12 cellular contexts compared by ENCODE assay signal in genomic region chr20:42027746-42028268, GRCh38.
DNase-seq lines count a peak whose midpoint lies in the region; ATAC-seq and TF ChIP-seq lines count a peak whose summit lies in the region.
"Had no signal": no experiment of that assay in that cellular context is flagged by ENCODE, and none has a peak within 500 bp of the region (broad histone marks: within the 10 kb centered on the region; RNA-seq: fewer than 3 reads in every experiment).

No MANE protein-coding gene starts in this region.

- H3K14ac ChIP-seq in H9 (ENCODE audit: insufficient read depth, low read length) = no peak overlapping the region

- H3K79me2 ChIP-seq in H9 (ENCODE audit: insufficient read depth, low read length) (no peaks in the 10 kb centered on the region), mesendoderm (ENCODE audit: control insufficient read depth, insufficient read depth, low read length) (no peaks in the 10 kb centered on the region)

- H2AK5ac ChIP-seq in H9 (ENCODE audit: insufficient read length, low read length) (no peak overlapping the region), mesendoderm (ENCODE audit: low read length) (no peak overlapping the region)

- H2BK15ac ChIP-seq in H9 (ENCODE audit: low read depth, low read length) (no peak overlapping the region), mesendoderm (replicated peaks; ENCODE audit: low read depth) (no peak overlapping the region)

- BruUV-seq in Panc1 (replicated peaks; lab: Mats Ljungman, UMichigan) = no TSS peak

- no peak overlapping the region for H3K18ac ChIP-seq in H9 (ENCODE audit: insufficient read length, low read depth, low read length)
- no peak overlapping the region for H3K18ac ChIP-seq in mesendoderm (ENCODE audit: low read length)

- H4K8ac ChIP-seq in H9 (replicated peaks; ENCODE audit: insufficient read length, low read depth, low read length) (no peak overlapping the region), mesendoderm (ENCODE audit: low read depth, low read length) (no peak overlapping the region)

- H2BK120ac ChIP-seq in H9 (ENCODE audit: low read depth, low read length, poor library complexity, severe bottlenecking) (no peak overlapping the region), mesendoderm (ENCODE audit: low read depth, low read length) (no peak overlapping the region)

- H3K9ac ChIP-seq in H9 (ENCODE audit: extremely low read depth, insufficient read length, low read length) (no peak overlapping the region), mesendoderm (ENCODE audit: low read length) (no peak overlapping the region)

- H4K91ac ChIP-seq in H9 (ENCODE audit: insufficient read length, low read depth, low read length) = no peak overlapping the region

- H3K4me1 Mint-ChIP-seq in H9 = no peaks in the 10 kb centered on the region
- H3K4me1 Mint-ChIP-seq: activated naive CD4-positive, alpha-beta T cell treated with anti-CD3 and anti-CD28 coated beads, Interleukin-2, amount 10 ng/mL, durations not matched to agents 7 days and 5 days; CD8-positive, alpha-beta memory T cell; nephron progenitor cell had no signal

- H3K23me2 ChIP-seq in H9 (ENCODE audit: insufficient read length, low read depth, low read length, poor library complexity, severe bottlenecking) = no peaks in the 10 kb centered on the region

- no peak overlapping the region for H2AFZ ChIP-seq in H9 (ENCODE audit: low read length)

- intact Hi-C loops in Panc1 (cut with micrococcal nuclease; ENCODE audit: unreplicated experiment) = no loop called here

- 0 out of 7 replicates have a peak overlapping the region, but pooled peaks of 1 of the 3 experiments have one; percentile 10 for H3K27ac Mint-ChIP-seq in H9
- H3K27ac Mint-ChIP-seq: activated naive CD4-positive, alpha-beta T cell treated with anti-CD3 and anti-CD28 coated beads, Interleukin-2, amount 10 ng/mL, durations not matched to agents 7 days and 5 days; CD8-positive, alpha-beta memory T cell; nephron progenitor cell had no signal

- no peak overlapping the region for H3K4me3 Mint-ChIP-seq in H9
- H3K4me3 Mint-ChIP-seq: activated naive CD4-positive, alpha-beta T cell treated with anti-CD3 and anti-CD28 coated beads, Interleukin-2, amount 10 ng/mL, durations not matched to agents 7 days and 5 days; CD8-positive, alpha-beta memory T cell; nephron progenitor cell had no signal

- H3K23ac ChIP-seq in H9 (ENCODE audit: insufficient read length, low read depth, low read length) (no peak overlapping the region), mesendoderm (ENCODE audit: low read length) (no peak overlapping the region)

- H3K9me3 Mint-ChIP-seq in H9 = no peaks in the 10 kb centered on the region
- H3K9me3 Mint-ChIP-seq: nephron progenitor cell had no signal

- CTCF ChIA-PET in Panc1 (lab: Charles Lee) = no interaction called here

- no peak overlapping the region for H3K4me3 ChIP-seq in Panc1 (ENCODE audit: low read depth in 2 of 2, low read length in 2 of 2)
- no peak overlapping the region for H3K4me3 ChIP-seq in mesendoderm (ENCODE audit: low read length)
- H3K4me3 ChIP-seq: SK-N-MC had no signal

- H3K36me3 ChIP-seq in Panc1 (ENCODE audit: control insufficient read depth, insufficient read depth, low read length) (no peaks in the 10 kb centered on the region), mesendoderm (ENCODE audit: control insufficient read depth, insufficient read depth, low read length) (no peaks in the 10 kb centered on the region)

- H2BK20ac ChIP-seq in H9 (ENCODE audit: low read depth, low read length, poor library complexity, severe bottlenecking) = no peak overlapping the region

- no peak overlapping the region for H3K4me2 ChIP-seq in H9 (ENCODE audit: insufficient read depth, insufficient read length, low read length)
- H3K4me2 ChIP-seq in mesendoderm (ENCODE audit: low read length) = no peak overlapping the region

- H3K27me3 Mint-ChIP-seq in H9 (ENCODE audit: low read depth) = peaks cover 13% of the 10 kb centered on the region
- H3K27me3 Mint-ChIP-seq: activated naive CD4-positive, alpha-beta T cell treated with anti-CD3 and anti-CD28 coated beads, Interleukin-2, amount 10 ng/mL, durations not matched to agents 7 days and 5 days had no signal

- H2BK5ac ChIP-seq in H9 (ENCODE audit: insufficient read length, low read length) = no peak overlapping the region
- no peak overlapping the region for H2BK5ac ChIP-seq in mesendoderm (ENCODE audit: low read length)

- no peak overlapping the region for H3K27ac ChIP-seq in H9 (ENCODE audit: insufficient read length, low read depth, low read length)
- H3K27ac ChIP-seq in Panc1 (ENCODE audit: low read length) = no peak overlapping the region
- H3K27ac ChIP-seq in mesendoderm (ENCODE audit: low read depth, low read length) = no peak overlapping the region
- H3K27ac ChIP-seq: SK-N-MC had no signal

- H4K5ac ChIP-seq in H9 (ENCODE audit: insufficient read length, low read depth, low read length) (no peak overlapping the region), mesendoderm (ENCODE audit: low read length) (no peak overlapping the region)

- no CpG with 5 or more reads among the region's 1 CpG for WGBS in H9 (ENCODE audit: extremely low coverage, insufficient read length, low lambda C conversion rate)
- no CpG with 5 or more reads among the region's 1 CpG for WGBS in mesendoderm (ENCODE audit: extremely low coverage, insufficient coverage, low lambda C conversion rate)

- in situ Hi-C loops in Panc1 (cut with HindIII; ENCODE audit: low pct_unique_long_range_greater_than_20kb, low sequenced_read_pairs) = no loop called here

- H3K56ac ChIP-seq in H9 (ENCODE audit: insufficient read length, low read depth, low read length) = no peak overlapping the region
- H3K56ac ChIP-seq in mesendoderm (ENCODE audit: low read length) = no peak overlapping the region

- H3K9me3 ChIP-seq in H9 (ENCODE audit: control insufficient read depth, low read depth, low read length) (no peaks in the 10 kb centered on the region), Panc1 (ENCODE audit: control insufficient read depth, insufficient read depth, low read depth, low read length) (no peaks in the 10 kb centered on the region)

- no peak overlapping the region for H3T11ph ChIP-seq in H9 (ENCODE audit: low read length)

- H3K79me1 ChIP-seq in H9 (ENCODE audit: insufficient read depth, low read depth, low read length, poor library complexity, severe bottlenecking) (no peaks in the 10 kb centered on the region), mesendoderm (ENCODE audit: low read length) (no peaks in the 10 kb centered on the region)

- H3K4me1 ChIP-seq in H9 (ENCODE audit: insufficient read depth, low read length) (no peaks in the 10 kb centered on the region), Panc1 (ENCODE audit: control insufficient read depth, insufficient read depth, low read length) (no peaks in the 10 kb centered on the region), mesendoderm (ENCODE audit: control insufficient read depth, low read depth, low read length) (no peaks in the 10 kb centered on the region)

- H4K20me1 ChIP-seq in H9 (ENCODE audit: control insufficient read depth, insufficient read depth, insufficient read length) = no peaks in the 10 kb centered on the region

- H3K27me3 ChIP-seq in H9 (ENCODE audit: insufficient read depth, low read length) (no peaks in the 10 kb centered on the region; the same call in 1 of the 2 replicates), Panc1 (ENCODE audit: control insufficient read depth, insufficient read depth, low read length) (no peaks in the 10 kb centered on the region), mesendoderm (ENCODE audit: insufficient read depth, low read length, poor library complexity) (no peaks in the 10 kb centered on the region)

- ATAC-seq in Panc1 (no peak), GM21717 (IDR thresholded peaks at IDR 0.05; ENCODE audit: unreplicated experiment) (no peak)
- ATAC-seq in activated CD4-positive, CD25-positive, alpha-beta regulatory T cell treated with anti-CD3 and anti-CD28 coated beads, Interleukin-2, amount 50 U/mL, for 24 hours = no peak

- no peaks in the 10 kb centered on the region for H3K36me3 Mint-ChIP-seq in H9 (ENCODE audit: insufficient read depth in 1 of 3, low read depth in 3 of 3)
- H3K36me3 Mint-ChIP-seq: activated naive CD4-positive, alpha-beta T cell treated with anti-CD3 and anti-CD28 coated beads, Interleukin-2, amount 10 ng/mL, durations not matched to agents 7 days and 5 days had no signal

- H3K4ac ChIP-seq in H9 (ENCODE audit: low read depth, low read length) (no peak overlapping the region), mesendoderm (ENCODE audit: low read depth, low read length) (no peak overlapping the region)

- no peak overlapping the region for H2BK12ac ChIP-seq in H9 (ENCODE audit: insufficient read length, low read depth, low read length)

- POLR2A ChIA-PET in Panc1 (lab: Charles Lee) = no interaction called here

- peak; percentile 39; the same call in 1 of the 3 replicates for TF ChIP-seq CTCF in H9 (conservative IDR thresholded peaks at IDR 0.05)
- peak; percentile 20; the same call in 1 of the 2 replicates for TF ChIP-seq CTCF in Panc1 (IDR thresholded peaks at IDR 0.05)

- DNase-seq in H9 (no peak), NCI-H2171 (lab: John Stamatoyannopoulos, UW) (peak; percentile 2), Panc1 (ENCODE audit: low read depth, low spot score) (no peak), mesendoderm (peak; percentile 10), A172 (ENCODE audit: low spot score) (no peak)
- DNase-seq: activated naive CD4-positive, alpha-beta T cell treated with anti-CD3 and anti-CD28 coated beads, Interleukin-2, amount 10 ng/mL, durations not matched to agents 7 days and 5 days; CD8-positive, alpha-beta memory T cell; NCI-H446 treated with DMSO at 0.1 percent for 48 hours; nephron progenitor cell had no signal

Comparison
In these comparisons a context has a peak if more than half of its experiments do, and no peak if none do; other contexts are left out.
1. DNase-seq: peak in NCI-H2171 (single experiment) and mesendoderm (single experiment); none in H9 (single experiment), Panc1 (single experiment) and A172 (single experiment).